In genomic region chr16:56617212-56618085, GRCh38 we compare ENCODE assay signal across 8 cellular contexts. TPM values are rescaled to one million over a fixed set of nuclear protein-coding genes. Genes with fewer than 3 reads are reported as not detected.
A peak's percentile ranks its signal among the peaks of the same experiment; 100 is the strongest.
DNase-seq lines count a peak whose midpoint lies in the region; ATAC-seq and TF ChIP-seq lines count a peak whose summit lies in the region.

No MANE protein-coding gene starts in this region.

- H3K36me3 ChIP-seq in breast epithelium = no peaks in the 10 kb centered on the region

- no peaks in the 10 kb centered on the region for H3K9me3 ChIP-seq in breast epithelium

- H3K4me1 ChIP-seq in breast epithelium = no peaks in the 10 kb centered on the region

- TF ChIP-seq CTCF in breast epithelium (IDR thresholded peaks at IDR 0.05) (no peak), GM13976 (IDR thresholded peaks at IDR 0.05; ENCODE audit: borderline replicate concordance, control extremely low read depth, extremely low read depth, insufficient read depth, missing control alignments) (no peak)

- in situ Hi-C loops in GM13976 (cut with MboI; ENCODE audit: low sequenced_read_pairs, unreplicated experiment) = no loop called here

- DNase-seq in AG08396 (ENCODE audit: low spot score) = peak; percentile 74
- peak; percentile 47 for DNase-seq in NCI-H69 (lab: John Stamatoyannopoulos, UW)
- peak; percentile 54 to 65 for DNase-seq in breast epithelium (ENCODE audit: low spot score in 2 of 2)
- DNase-seq in iris pigment epithelial cell (ENCODE audit: low read depth) = peak; percentile 82
- no peak for DNase-seq in GM13976 (ENCODE audit: low spot score)

- H3K27ac ChIP-seq in breast epithelium (peak overlapping the region; percentile 71 to 72), skin epidermis (peak overlapping the region in 9 of 21 experiments; percentile 0 to 67 (median 38))

- H3K27me3 ChIP-seq in breast epithelium = no peaks in the 10 kb centered on the region

- intact Hi-C loops in breast epithelium (cut with DNase I; ENCODE audit: low total_unique reads) = no loop called here

- H3K4me3 ChIP-seq in breast epithelium = peak overlapping the region; percentile 36 to 63 (median 47)
- H3K4me3 ChIP-seq in skin epidermis = peak overlapping the region in 6 of 7 experiments; percentile 1 to 30 (median 22)

- no peak for TF ChIP-seq POLR2A in breast epithelium (IDR thresholded peaks at IDR 0.05)

- no peak for ATAC-seq in GM21786 (IDR thresholded peaks at IDR 0.05; ENCODE audit: unreplicated experiment)
- no peak for ATAC-seq in GM21360 (IDR thresholded peaks at IDR 0.05; ENCODE audit: unreplicated experiment)

RNA-seq across cellular contexts. Expression of gene MT1E, which starts 8.1 kb away (rescaled TPM):
- 100 to 1,000 TPM; 284 to 698 (median 513) TPM for total RNA-seq in breast epithelium

RNA-seq across cellular contexts. Expression of gene MT2A, which starts 9.1 kb away (rescaled TPM):
- 100 to 1,000 TPM; 352 to 543 (median 428) TPM for total RNA-seq in breast epithelium

RNA-seq across cellular contexts. Expression of gene MT1M, which starts 15.0 kb away (rescaled TPM):
- total RNA-seq in breast epithelium = 100 to 1,000 TPM in 1 of 3 donors, 10 to 100 TPM in 2; 42.9 to 120 (median 46.0) TPM

RNA-seq across cellular contexts. Expression of gene MT1A, which starts 21.0 kb away (rescaled TPM):
- 100 to 1,000 TPM in 2 of 3 donors, 10 to 100 TPM in 1; 97.8 to 672 (median 130) TPM for total RNA-seq in breast epithelium

RNA-seq across cellular contexts. Expression of gene MT3, which starts 28.1 kb away (rescaled TPM):
- total RNA-seq in breast epithelium = not detected
